ENCODE assay signal across 24 cellular contexts in the genomic region with DNA sequence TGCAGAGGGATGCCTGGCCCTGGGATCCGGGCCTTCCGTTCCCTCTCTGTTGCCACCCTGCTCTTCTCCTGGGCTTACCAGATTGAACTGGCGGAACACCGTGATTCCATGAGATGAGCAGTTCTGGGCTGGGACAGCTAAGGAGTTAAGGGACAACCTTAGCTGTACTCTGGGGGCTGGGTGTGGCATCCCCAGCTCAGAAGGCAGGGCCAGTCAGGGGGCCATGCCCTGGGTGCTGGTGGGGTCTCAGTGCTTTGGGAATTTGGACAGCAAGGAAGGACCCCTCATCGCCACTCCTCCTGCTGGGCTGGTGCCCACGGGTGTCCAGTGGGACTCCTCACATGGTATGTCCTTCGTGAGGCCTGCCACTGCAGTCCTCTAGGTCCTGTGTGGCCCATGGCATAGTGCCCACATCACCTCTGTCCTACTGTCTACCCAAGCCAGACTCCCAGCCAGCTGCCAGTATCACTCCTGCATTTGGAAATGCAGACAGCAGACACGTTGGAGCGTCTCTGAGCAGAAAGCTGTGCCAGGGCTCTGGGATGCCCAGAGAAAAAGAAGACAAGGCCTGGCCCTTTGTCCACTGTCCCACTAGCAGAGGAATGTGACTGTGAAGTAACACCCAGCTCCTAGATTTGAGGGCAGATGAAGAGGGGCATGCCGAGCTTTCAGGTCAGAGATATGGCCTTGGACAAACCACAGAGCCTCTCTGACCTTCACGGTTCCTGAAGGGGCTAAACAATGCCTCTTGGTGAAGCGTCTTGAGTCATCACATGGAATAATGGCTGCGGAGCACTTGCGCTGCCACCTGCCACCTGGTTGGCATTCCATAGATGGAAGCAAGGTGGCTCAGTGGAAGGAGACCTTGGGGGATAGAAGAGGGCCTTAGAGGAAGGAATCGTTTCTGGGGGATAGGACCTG. TPM values are rescaled to one million over a fixed set of nuclear protein-coding genes. Genes with fewer than 3 reads are reported as not detected.
DNase-seq lines count a peak whose midpoint lies in the region; ATAC-seq and TF ChIP-seq lines count a peak whose summit lies in the region.
"Had no signal": no experiment of that assay in that cellular context is flagged by ENCODE, and none has a peak within 500 bp of the region (broad histone marks: within the 10 kb centered on the region; RNA-seq: fewer than 3 reads in every experiment).

No MANE protein-coding gene starts in this region.

- H4K20me1 ChIP-seq in neural progenitor cell (ENCODE audit: low read depth): no peaks in the 10 kb centered on the region

- ATAC-seq in activated CD4-positive, CD25-positive, alpha-beta regulatory T cell treated with anti-CD3 and anti-CD28 coated beads, Interleukin-2, amount 50 U/mL, for 24 hours: no peak
- ATAC-seq: activated T-cell treated with anti-CD3 and anti-CD28 coated beads, Interleukin-2, amount 50 U/mL, for 72 hours; left lung had no signal

- peak overlapping the region; percentile 92 for H3K27ac ChIP-seq in left ventricle myocardium inferior (replicated peaks)
- H3K27ac ChIP-seq in neural progenitor cell: no peak overlapping the region
- H3K27ac ChIP-seq in temporal lobe (ENCODE audit: low read depth, low read length): peak overlapping the region; percentile 89
- H3K27ac ChIP-seq in breast epithelium: peak overlapping the region in 1 of 2 donors; percentile 52
- H3K27ac ChIP-seq: ascending aorta, C4-2B, epithelial cell of prostate, left lung, parathyroid adenoma had no signal

- peaks cover 100% of the 10 kb centered on the region for H3K4me1 ChIP-seq in left ventricle myocardium inferior
- peaks cover 12% of the 10 kb centered on the region for H3K4me1 ChIP-seq in neural progenitor cell
- H3K4me1 ChIP-seq in breast epithelium: peaks cover 12 to 14% of the 10 kb centered on the region in 2 donors
- H3K4me1 ChIP-seq: HAP-1, left lung, parathyroid adenoma had no signal

- no peaks in the 10 kb centered on the region for H3K27me3 Mint-ChIP-seq in dendritic cell treated with granulocyte-macrophage colony-stimulating factor and Interleukin-4, amounts not matched to agents 40 ng/mL and 50 ng/mL, for 4 days
- H3K27me3 Mint-ChIP-seq in neural progenitor cell (ENCODE audit: insufficient read depth, low read depth): peaks cover 2% of the 10 kb centered on the region
- H3K27me3 Mint-ChIP-seq: activated naive CD4-positive, alpha-beta T cell treated with anti-CD3 and anti-CD28 coated beads, Interleukin-2, amount 50 U/mL, for 24 hours had no signal

- no peak overlapping the region for H3K4me2 ChIP-seq in neural progenitor cell

- TF ChIP-seq POLR2A in breast epithelium (IDR thresholded peaks at IDR 0.05): no peak

- H3K27me3 ChIP-seq in left ventricle myocardium inferior (ENCODE audit: low read depth): no peaks in the 10 kb centered on the region
- no peaks in the 10 kb centered on the region for H3K27me3 ChIP-seq in neural progenitor cell
- H3K27me3 ChIP-seq in breast epithelium: no peaks in the 10 kb centered on the region
- H3K27me3 ChIP-seq in H7 (ENCODE audit: control insufficient read depth, insufficient read depth, low read length): no peaks in the 10 kb centered on the region
- H3K27me3 ChIP-seq: ascending aorta, left lung had no signal

- no peak overlapping the region for H3K4me3 Mint-ChIP-seq in dendritic cell treated with granulocyte-macrophage colony-stimulating factor and Interleukin-4, amounts not matched to agents 40 ng/mL and 50 ng/mL, for 4 days
- no peak overlapping the region for H3K4me3 Mint-ChIP-seq in neural progenitor cell
- H3K4me3 Mint-ChIP-seq: activated CD4-positive, alpha-beta T cell treated with anti-CD3 and anti-CD28 coated beads, Interleukin-2, amount 10 ng/mL, durations not matched to agents 24 days and 14 days; activated naive CD4-positive, alpha-beta T cell treated with anti-CD3 and anti-CD28 coated beads, Interleukin-2, amount 50 U/mL, for 24 hours; activated T-cell treated with anti-CD3 and anti-CD28 coated beads, Interleukin-2, amount 50 U/mL, for 72 hours; nephron progenitor cell; T-helper 2 cell treated with Interferon-gamma antibody and Interleukin-4, amounts not matched to agents 5 μg/mL and 100 μg/mL, for 36 hours had no signal

- no peaks in the 10 kb centered on the region for H3K9me3 Mint-ChIP-seq in dendritic cell treated with granulocyte-macrophage colony-stimulating factor and Interleukin-4, amounts not matched to agents 40 ng/mL and 50 ng/mL, for 4 days
- H3K9me3 Mint-ChIP-seq in neural progenitor cell: no peaks in the 10 kb centered on the region
- H3K9me3 Mint-ChIP-seq: activated CD4-positive, alpha-beta T cell treated with anti-CD3 and anti-CD28 coated beads, Interleukin-2, amount 10 ng/mL, durations not matched to agents 24 days and 14 days; activated naive CD4-positive, alpha-beta T cell treated with anti-CD3 and anti-CD28 coated beads, Interleukin-2, amount 50 U/mL, for 24 hours; activated T-cell treated with anti-CD3 and anti-CD28 coated beads, Interleukin-2, amount 50 U/mL, for 72 hours; nephron progenitor cell; T-helper 2 cell treated with Interferon-gamma antibody and Interleukin-4, amounts not matched to agents 5 μg/mL and 100 μg/mL, for 36 hours had no signal

- H3K9me3 ChIP-seq in left ventricle myocardium inferior (replicated peaks) (no peaks in the 10 kb centered on the region), neural progenitor cell (ENCODE audit: low read depth) (no peaks in the 10 kb centered on the region), breast epithelium (no peaks in the 10 kb centered on the region)
- H3K9me3 ChIP-seq: ascending aorta, HAP-1, left lung had no signal

- intact Hi-C loops in dendritic cell treated with granulocyte-macrophage colony-stimulating factor and Interleukin-4, amounts not matched to agents 40 ng/mL and 50 ng/mL, for 4 days (cut with micrococcal nuclease): no loop called here
- intact Hi-C loops in left ventricle myocardium inferior (cut with micrococcal nuclease): no loop called here
- intact Hi-C loops in breast epithelium (cut with DNase I; ENCODE audit: low total_unique reads): no loop called here

- peaks cover 51% of the 10 kb centered on the region for H3K4me1 Mint-ChIP-seq in dendritic cell treated with granulocyte-macrophage colony-stimulating factor and Interleukin-4, amounts not matched to agents 40 ng/mL and 50 ng/mL, for 4 days (ENCODE audit: low read depth)
- H3K4me1 Mint-ChIP-seq in neural progenitor cell: peaks cover 28% of the 10 kb centered on the region
- H3K4me1 Mint-ChIP-seq: activated CD4-positive, alpha-beta T cell treated with anti-CD3 and anti-CD28 coated beads, Interleukin-2, amount 10 ng/mL, durations not matched to agents 24 days and 14 days; activated naive CD4-positive, alpha-beta T cell treated with anti-CD3 and anti-CD28 coated beads, Interleukin-2, amount 50 U/mL, for 24 hours had no signal

- peaks cover 65% of the 10 kb centered on the region for H3K36me3 Mint-ChIP-seq in dendritic cell treated with granulocyte-macrophage colony-stimulating factor and Interleukin-4, amounts not matched to agents 40 ng/mL and 50 ng/mL, for 4 days (ENCODE audit: low read depth)
- H3K36me3 Mint-ChIP-seq in neural progenitor cell: no peaks in the 10 kb centered on the region
- H3K36me3 Mint-ChIP-seq: activated naive CD4-positive, alpha-beta T cell treated with anti-CD3 and anti-CD28 coated beads, Interleukin-2, amount 50 U/mL, for 24 hours had no signal

- H3K36me3 ChIP-seq in left ventricle myocardium inferior (peaks cover 5% of the 10 kb centered on the region), neural progenitor cell (no peaks in the 10 kb centered on the region), breast epithelium (no peaks in the 10 kb centered on the region), H7 (replicated peaks; ENCODE audit: control insufficient read depth, insufficient read depth, low read length) (no peaks in the 10 kb centered on the region)
- H3K36me3 ChIP-seq: HAP-1, left lung had no signal

- DNase-seq in left ventricle myocardium inferior (peak; percentile 77), neural progenitor cell (ENCODE audit: low spot score) (no peak), breast epithelium (ENCODE audit: low spot score in 2 of 2) (no peak), H7 (no peak)
- DNase-seq: activated CD4-positive, alpha-beta T cell treated with anti-CD3 and anti-CD28 coated beads, Interleukin-2, amount 10 ng/mL, durations not matched to agents 24 days and 14 days; activated T-cell treated with anti-CD3 and anti-CD28 coated beads, Interleukin-2, amount 50 U/mL, for 72 hours; cerebellar nuclear complex; left lung; midbrain; NCI-H1092; NCI-H1930; NCI-H226; NCI-H82 had no signal

- no peaks in the 10 kb centered on the region for H3K79me2 ChIP-seq in neural progenitor cell (ENCODE audit: low read depth)

- H3F3A ChIP-seq in neural progenitor cell (ENCODE audit: low read depth): no peaks in the 10 kb centered on the region

- H2AFZ ChIP-seq in neural progenitor cell (replicated peaks): no peak overlapping the region
- H2AFZ ChIP-seq: parathyroid adenoma had no signal

- TF ChIP-seq CTCF in left ventricle myocardium inferior (IDR thresholded peaks at IDR 0.05; ENCODE audit: borderline replicate concordance) (no peak), neural progenitor cell (IDR thresholded peaks at IDR 0.05) (no peak), breast epithelium (IDR thresholded peaks at IDR 0.05) (no peak)

- peak overlapping the region; percentile 35 for H3K27ac Mint-ChIP-seq in dendritic cell treated with granulocyte-macrophage colony-stimulating factor and Interleukin-4, amounts not matched to agents 40 ng/mL and 50 ng/mL, for 4 days
- H3K27ac Mint-ChIP-seq in neural progenitor cell: peak overlapping the region; percentile 61
- H3K27ac Mint-ChIP-seq: activated CD4-positive, alpha-beta T cell treated with anti-CD3 and anti-CD28 coated beads, Interleukin-2, amount 10 ng/mL, durations not matched to agents 24 days and 14 days; activated naive CD4-positive, alpha-beta T cell treated with anti-CD3 and anti-CD28 coated beads, Interleukin-2, amount 50 U/mL, for 24 hours; activated T-cell treated with anti-CD3 and anti-CD28 coated beads, Interleukin-2, amount 50 U/mL, for 72 hours; T-helper 2 cell treated with Interferon-gamma antibody and Interleukin-4, amounts not matched to agents 5 μg/mL and 100 μg/mL, for 36 hours had no signal

- H3K4me3 ChIP-seq in left ventricle myocardium inferior: no peak overlapping the region
- H3K4me3 ChIP-seq in neural progenitor cell: no peak overlapping the region
- no peak overlapping the region for H3K4me3 ChIP-seq in breast epithelium
- no peak overlapping the region for H3K4me3 ChIP-seq in H7 (ENCODE audit: insufficient read depth, low read depth, low read length)
- H3K4me3 ChIP-seq: ascending aorta, HAP-1, left lung had no signal

- no peak overlapping the region for H3K9ac ChIP-seq in neural progenitor cell
- H3K9ac ChIP-seq: parathyroid adenoma had no signal

RNA-seq across cellular contexts. Expression of gene MRAS, which starts 12.2 kb away (rescaled TPM):
- total RNA-seq in left ventricle myocardium inferior (349 TPM), neural progenitor cell (ENCODE audit: low replicate concordance) (11.2 and 17.2 TPM in 2 replicates), temporal lobe (63.9 TPM), breast epithelium (100 to 1,000 TPM in 1 of 3 donors, 10 to 100 TPM in 2; 39.0 to 157 (median 74.8) TPM)
- total RNA-seq in H7 (2014; rRNA removed; shearing (Covaris generic)): 24.4 and 32.0 TPM in 2 replicates
- total RNA-seq: activated CD4-positive, alpha-beta T cell treated with anti-CD3 and anti-CD28 coated beads, Interleukin-2, amount 10 ng/mL, durations not matched to agents 24 days and 14 days had no signal

RNA-seq across cellular contexts. Expression of gene NME9, which starts 30.9 kb away (rescaled TPM):
- total RNA-seq in left ventricle myocardium inferior (not detected), neural progenitor cell (ENCODE audit: low replicate concordance) (1.1 and 2.2 TPM in 2 replicates), temporal lobe (3.9 TPM), breast epithelium (1 to 10 TPM in 1 of 3 donors, under 1 TPM in 2; 0.48 to 1.3 (median 0.98) TPM)
- total RNA-seq in H7 (2014; rRNA removed; shearing (Covaris generic)): 0.35 TPM in 1 of 2 replicates, not detected in the other
- total RNA-seq: activated CD4-positive, alpha-beta T cell treated with anti-CD3 and anti-CD28 coated beads, Interleukin-2, amount 10 ng/mL, durations not matched to agents 24 days and 14 days; ascending aorta had no signal
